Comparison of ENCODE assay signal across 1 cellular context in the genomic region with DNA sequence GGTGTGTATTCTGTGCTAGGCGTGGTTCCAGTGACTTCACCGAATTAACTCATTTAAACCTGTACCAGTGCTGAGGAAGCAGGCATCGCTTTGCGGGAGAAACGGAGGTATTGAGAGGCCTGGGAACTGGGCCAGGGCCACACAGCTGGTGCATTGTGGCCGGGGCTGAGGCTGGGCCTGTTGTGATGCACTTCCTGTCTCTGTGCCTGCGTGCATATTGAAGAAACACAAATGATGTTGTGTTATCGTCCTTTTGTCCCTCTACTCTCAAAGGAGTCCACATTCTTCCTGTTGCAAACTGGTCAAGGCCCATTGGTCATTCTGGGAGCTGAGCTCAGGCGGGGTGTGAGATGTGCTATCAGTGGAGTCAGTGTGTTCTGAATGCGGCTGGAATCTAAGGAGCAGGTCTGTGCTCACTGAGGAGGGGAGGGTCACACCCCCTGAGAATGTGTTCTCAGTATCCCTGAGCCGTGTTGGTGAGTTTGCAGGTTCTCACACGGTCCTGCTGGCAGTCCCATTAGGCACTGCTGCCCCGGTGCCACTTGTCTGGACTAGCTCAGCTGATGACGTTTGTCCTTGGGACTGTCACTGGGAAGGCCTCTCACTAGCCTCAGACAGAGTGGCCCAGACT.
TF ChIP-seq lines count a peak whose summit lies in the region.

No MANE protein-coding gene starts in this region.

TF ChIP-seq in GM23338, 12 proteins besides CTCF, POLR2A, EP300 and RAD21 (continued from another document):
- TF ChIP-seq, protein P1, sequence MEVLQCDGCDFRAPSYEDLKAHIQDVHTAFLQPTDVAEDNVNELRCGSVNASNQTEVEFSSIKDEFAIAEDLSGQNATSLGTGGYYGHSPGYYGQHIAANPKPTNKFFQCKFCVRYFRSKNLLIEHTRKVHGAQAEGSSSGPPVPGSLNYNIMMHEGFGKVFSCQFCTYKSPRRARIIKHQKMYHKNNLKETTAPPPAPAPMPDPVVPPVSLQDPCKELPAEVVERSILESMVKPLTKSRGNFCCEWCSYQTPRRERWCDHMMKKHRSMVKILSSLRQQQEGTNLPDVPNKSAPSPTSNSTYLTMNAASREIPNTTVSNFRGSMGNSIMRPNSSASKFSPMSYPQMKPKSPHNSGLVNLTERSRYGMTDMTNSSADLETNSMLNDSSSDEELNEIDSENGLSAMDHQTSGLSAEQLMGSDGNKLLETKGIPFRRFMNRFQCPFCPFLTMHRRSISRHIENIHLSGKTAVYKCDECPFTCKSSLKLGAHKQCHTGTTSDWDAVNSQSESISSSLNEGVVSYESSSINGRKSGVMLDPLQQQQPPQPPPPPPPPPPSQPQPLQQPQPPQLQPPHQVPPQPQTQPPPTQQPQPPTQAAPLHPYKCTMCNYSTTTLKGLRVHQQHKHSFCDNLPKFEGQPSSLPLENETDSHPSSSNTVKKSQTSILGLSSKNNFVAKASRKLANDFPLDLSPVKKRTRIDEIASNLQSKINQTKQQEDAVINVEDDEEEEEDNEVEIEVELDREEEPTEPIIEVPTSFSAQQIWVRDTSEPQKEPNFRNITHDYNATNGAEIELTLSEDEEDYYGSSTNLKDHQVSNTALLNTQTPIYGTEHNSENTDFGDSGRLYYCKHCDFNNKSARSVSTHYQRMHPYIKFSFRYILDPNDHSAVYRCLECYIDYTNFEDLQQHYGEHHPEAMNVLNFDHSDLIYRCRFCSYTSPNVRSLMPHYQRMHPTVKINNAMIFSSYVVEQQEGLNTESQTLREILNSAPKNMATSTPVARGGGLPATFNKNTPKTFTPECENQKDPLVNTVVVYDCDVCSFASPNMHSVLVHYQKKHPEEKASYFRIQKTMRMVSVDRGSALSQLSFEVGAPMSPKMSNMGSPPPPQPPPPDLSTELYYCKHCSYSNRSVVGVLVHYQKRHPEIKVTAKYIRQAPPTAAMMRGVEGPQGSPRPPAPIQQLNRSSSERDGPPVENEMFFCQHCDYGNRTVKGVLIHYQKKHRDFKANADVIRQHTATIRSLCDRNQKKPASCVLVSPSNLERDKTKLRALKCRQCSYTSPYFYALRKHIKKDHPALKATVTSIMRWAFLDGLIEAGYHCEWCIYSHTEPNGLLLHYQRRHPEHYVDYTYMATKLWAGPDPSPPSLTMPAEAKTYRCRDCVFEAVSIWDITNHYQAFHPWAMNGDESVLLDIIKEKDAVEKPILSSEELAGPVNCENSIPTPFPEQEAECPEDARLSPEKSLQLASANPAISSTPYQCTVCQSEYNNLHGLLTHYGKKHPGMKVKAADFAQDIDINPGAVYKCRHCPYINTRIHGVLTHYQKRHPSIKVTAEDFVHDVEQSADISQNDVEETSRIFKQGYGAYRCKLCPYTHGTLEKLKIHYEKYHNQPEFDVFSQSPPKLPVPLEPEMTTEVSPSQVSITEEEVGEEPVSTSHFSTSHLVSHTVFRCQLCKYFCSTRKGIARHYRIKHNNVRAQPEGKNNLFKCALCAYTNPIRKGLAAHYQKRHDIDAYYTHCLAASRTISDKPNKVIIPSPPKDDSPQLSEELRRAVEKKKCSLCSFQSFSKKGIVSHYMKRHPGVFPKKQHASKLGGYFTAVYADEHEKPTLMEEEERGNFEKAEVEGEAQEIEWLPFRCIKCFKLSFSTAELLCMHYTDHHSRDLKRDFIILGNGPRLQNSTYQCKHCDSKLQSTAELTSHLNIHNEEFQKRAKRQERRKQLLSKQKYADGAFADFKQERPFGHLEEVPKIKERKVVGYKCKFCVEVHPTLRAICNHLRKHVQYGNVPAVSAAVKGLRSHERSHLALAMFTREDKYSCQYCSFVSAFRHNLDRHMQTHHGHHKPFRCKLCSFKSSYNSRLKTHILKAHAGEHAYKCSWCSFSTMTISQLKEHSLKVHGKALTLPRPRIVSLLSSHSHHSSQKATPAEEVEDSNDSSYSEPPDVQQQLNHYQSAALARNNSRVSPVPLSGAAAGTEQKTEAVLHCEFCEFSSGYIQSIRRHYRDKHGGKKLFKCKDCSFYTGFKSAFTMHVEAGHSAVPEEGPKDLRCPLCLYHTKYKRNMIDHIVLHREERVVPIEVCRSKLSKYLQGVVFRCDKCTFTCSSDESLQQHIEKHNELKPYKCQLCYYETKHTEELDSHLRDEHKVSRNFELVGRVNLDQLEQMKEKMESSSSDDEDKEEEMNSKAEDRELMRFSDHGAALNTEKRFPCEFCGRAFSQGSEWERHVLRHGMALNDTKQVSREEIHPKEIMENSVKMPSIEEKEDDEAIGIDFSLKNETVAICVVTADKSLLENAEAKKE (CRISPR knock-in tag; IDR thresholded peaks at IDR 0.05) = no peak
- TF ChIP-seq, protein P2, sequence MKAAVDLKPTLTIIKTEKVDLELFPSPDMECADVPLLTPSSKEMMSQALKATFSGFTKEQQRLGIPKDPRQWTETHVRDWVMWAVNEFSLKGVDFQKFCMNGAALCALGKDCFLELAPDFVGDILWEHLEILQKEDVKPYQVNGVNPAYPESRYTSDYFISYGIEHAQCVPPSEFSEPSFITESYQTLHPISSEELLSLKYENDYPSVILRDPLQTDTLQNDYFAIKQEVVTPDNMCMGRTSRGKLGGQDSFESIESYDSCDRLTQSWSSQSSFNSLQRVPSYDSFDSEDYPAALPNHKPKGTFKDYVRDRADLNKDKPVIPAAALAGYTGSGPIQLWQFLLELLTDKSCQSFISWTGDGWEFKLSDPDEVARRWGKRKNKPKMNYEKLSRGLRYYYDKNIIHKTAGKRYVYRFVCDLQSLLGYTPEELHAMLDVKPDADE (IDR thresholded peaks at IDR 0.05) = no peak
- TF ChIP-seq, protein P3, sequence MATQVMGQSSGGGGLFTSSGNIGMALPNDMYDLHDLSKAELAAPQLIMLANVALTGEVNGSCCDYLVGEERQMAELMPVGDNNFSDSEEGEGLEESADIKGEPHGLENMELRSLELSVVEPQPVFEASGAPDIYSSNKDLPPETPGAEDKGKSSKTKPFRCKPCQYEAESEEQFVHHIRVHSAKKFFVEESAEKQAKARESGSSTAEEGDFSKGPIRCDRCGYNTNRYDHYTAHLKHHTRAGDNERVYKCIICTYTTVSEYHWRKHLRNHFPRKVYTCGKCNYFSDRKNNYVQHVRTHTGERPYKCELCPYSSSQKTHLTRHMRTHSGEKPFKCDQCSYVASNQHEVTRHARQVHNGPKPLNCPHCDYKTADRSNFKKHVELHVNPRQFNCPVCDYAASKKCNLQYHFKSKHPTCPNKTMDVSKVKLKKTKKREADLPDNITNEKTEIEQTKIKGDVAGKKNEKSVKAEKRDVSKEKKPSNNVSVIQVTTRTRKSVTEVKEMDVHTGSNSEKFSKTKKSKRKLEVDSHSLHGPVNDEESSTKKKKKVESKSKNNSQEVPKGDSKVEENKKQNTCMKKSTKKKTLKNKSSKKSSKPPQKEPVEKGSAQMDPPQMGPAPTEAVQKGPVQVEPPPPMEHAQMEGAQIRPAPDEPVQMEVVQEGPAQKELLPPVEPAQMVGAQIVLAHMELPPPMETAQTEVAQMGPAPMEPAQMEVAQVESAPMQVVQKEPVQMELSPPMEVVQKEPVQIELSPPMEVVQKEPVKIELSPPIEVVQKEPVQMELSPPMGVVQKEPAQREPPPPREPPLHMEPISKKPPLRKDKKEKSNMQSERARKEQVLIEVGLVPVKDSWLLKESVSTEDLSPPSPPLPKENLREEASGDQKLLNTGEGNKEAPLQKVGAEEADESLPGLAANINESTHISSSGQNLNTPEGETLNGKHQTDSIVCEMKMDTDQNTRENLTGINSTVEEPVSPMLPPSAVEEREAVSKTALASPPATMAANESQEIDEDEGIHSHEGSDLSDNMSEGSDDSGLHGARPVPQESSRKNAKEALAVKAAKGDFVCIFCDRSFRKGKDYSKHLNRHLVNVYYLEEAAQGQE (IDR thresholded peaks at IDR 0.05; ENCODE audit: unreplicated experiment) = no peak
- TF ChIP-seq CREB1 (CRISPR knock-in tag; IDR thresholded peaks at IDR 0.05; ENCODE audit: low read depth) = no peak
